Comparison of ENCODE assay signal across 1 cellular context in genomic region chr1:2175681-2176454, GRCh38.
TF ChIP-seq lines count a peak whose summit lies in the region.

No MANE protein-coding gene starts in this region.

TF ChIP-seq in K562, 482 proteins besides CTCF, POLR2A, EP300 and RAD21 (continued from another document and continues in another):
- TF ChIP-seq ATF3 (IDR thresholded peaks at IDR 0.05) (peak; percentile 71), ATF3 (CRISPR knock-in tag; conservative IDR thresholded peaks at IDR 0.05) (peak; percentile 66; the same call in 1 of the 2 replicates), MYBL2 (IDR thresholded peaks at IDR 0.05; ENCODE audit: low read depth) (0 out of 2 replicates have a peak, but pooled peaks have one; percentile 39), MYBL2 (CRISPR knock-in tag; IDR thresholded peaks at IDR 0.05; ENCODE audit: borderline replicate concordance) (no peak), VEZF1 (CRISPR knock-in tag; IDR thresholded peaks at IDR 0.05) (peak; percentile 77), CAMTA2 (CRISPR knock-in tag; conservative IDR thresholded peaks at IDR 0.05) (no peak), PHB (CRISPR knock-in tag; IDR thresholded peaks at IDR 0.05) (no peak), ZNF551 (CRISPR knock-in tag; IDR thresholded peaks at IDR 0.05) (no peak), MTA3 (IDR thresholded peaks at IDR 0.05; ENCODE audit: borderline replicate concordance) (peak; percentile 72; the same call in 1 of the 2 replicates), ARID1B (IDR thresholded peaks at IDR 0.05) (peak; percentile 56; the same call in 1 of the 2 replicates), CHD2 (IDR thresholded peaks at IDR 0.05; ENCODE audit: low read depth, low read length) (no peak), SP2 (IDR thresholded peaks at IDR 0.05; ENCODE audit: extremely low read depth, low read depth, low read length, poor library complexity, severe bottlenecking) (no peak), BCL6 (CRISPR knock-in tag; IDR thresholded peaks at IDR 0.05) (no peak), HOMEZ (CRISPR knock-in tag; IDR thresholded peaks at IDR 0.05) (no peak), SRSF3 (IDR thresholded peaks at IDR 0.05; ENCODE audit: insufficient read depth, low read length) (no peak), GABPB2 (CRISPR knock-in tag; conservative IDR thresholded peaks at IDR 0.05) (no peak; the same call in 1 of the 2 replicates), RERE (CRISPR knock-in tag; IDR thresholded peaks at IDR 0.05; ENCODE audit: borderline replicate concordance) (no peak), MNT (conservative IDR thresholded peaks at IDR 0.05) (peak; percentile 73 to 86), SIN3B (IDR thresholded peaks at IDR 0.05; ENCODE audit: low read depth) (peak; percentile 42; the same call in 1 of the 2 replicates), DDX20 (tag; IDR thresholded peaks at IDR 0.05; ENCODE audit: low read depth) (no peak), RNF2 (IDR thresholded peaks at IDR 0.05) (peak; percentile 58), PBX2 (CRISPR knock-in tag; IDR thresholded peaks at IDR 0.05; ENCODE audit: low read depth) (no peak), PBX2 (tag; conservative IDR thresholded peaks at IDR 0.05; ENCODE audit: low read depth) (no peak), BRF2 (IDR thresholded peaks at IDR 0.05; ENCODE audit: borderline replicate concordance, insufficient read depth, insufficient read length) (no peak), ATF7 (IDR thresholded peaks at IDR 0.05) (peak; percentile 89), NFE2L1 (tag; IDR thresholded peaks at IDR 0.05; ENCODE audit: borderline replicate concordance, low read depth) (no peak), FOXP1 (CRISPR knock-in tag; IDR thresholded peaks at IDR 0.05) (peak; percentile 96), TBP (optimal IDR thresholded peaks at IDR 0.05; ENCODE audit: low read depth, low read length) (peak; percentile 52), MITF (IDR thresholded peaks at IDR 0.05) (peak; percentile 74; the same call in 1 of the 2 replicates), RHOXF2B (CRISPR knock-in tag; conservative IDR thresholded peaks at IDR 0.05) (no peak), NONO (IDR thresholded peaks at IDR 0.05; ENCODE audit: low read depth in 2 of 2, low read length in 1 of 2) (no peak), CREB5 (CRISPR knock-in tag; IDR thresholded peaks at IDR 0.05) (0 out of 2 replicates have a peak, but pooled peaks have one; percentile 18), ZNF699 (CRISPR knock-in tag; IDR thresholded peaks at IDR 0.05; ENCODE audit: insufficient replicate concordance) (no peak), SFPQ (IDR thresholded peaks at IDR 0.05; ENCODE audit: low read depth, low read length) (no peak), ZFP91 (CRISPR knock-in tag; IDR thresholded peaks at IDR 0.05) (0 out of 2 replicates have a peak, but pooled peaks have one; percentile 58), NCOA6 (IDR thresholded peaks at IDR 0.05) (no peak)
